36 cellular contexts compared by ENCODE assay signal in the genomic region with DNA sequence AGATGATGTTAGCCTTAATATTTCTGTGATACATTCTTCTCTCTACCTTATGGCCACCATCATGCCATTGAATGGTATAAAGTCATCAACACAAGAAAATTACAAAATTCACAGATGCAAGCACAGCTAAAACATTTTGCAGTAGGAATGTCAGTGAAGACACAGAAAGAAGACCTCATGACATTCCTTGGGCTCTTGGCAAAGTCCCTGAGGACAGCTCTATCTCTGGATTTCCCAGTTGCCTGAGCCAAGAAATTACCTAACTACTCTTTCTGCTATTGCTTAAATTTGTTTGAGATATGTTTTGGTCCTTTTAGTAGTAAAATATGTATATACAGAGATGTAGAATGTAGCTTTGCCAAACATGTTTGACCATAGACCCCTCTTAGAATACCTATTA.
"Had no signal": no experiment of that assay in that cellular context is flagged by ENCODE, and none has a peak within 500 bp of the region (broad histone marks: within the 10 kb centered on the region; RNA-seq: fewer than 3 reads in every experiment).

No MANE protein-coding gene starts in this region.

- H3K9me3 Mint-ChIP-seq: activated B cell treated with CpG ODN at 0.5 μM for 24 hours; activated CD8-positive, alpha-beta T cell treated with anti-CD3 and anti-CD28 coated beads for 36 hours; activated naive CD8-positive, alpha-beta T cell treated with anti-CD3 and anti-CD28 coated beads, Interleukin-2, amount 50 U/mL, for 24 hours; activated T-cell treated with anti-CD3 and anti-CD28 coated beads, Interleukin-2, amount 50 U/mL, for 4 hours; activated T-helper 17 cell treated with anti-CD3 and anti-CD28 coated beads, Interleukin-2, amount 50 U/mL, for 72 hours; brain; dendritic cell treated with granulocyte-macrophage colony-stimulating factor and Interleukin-4, amounts not matched to agents 40 ng/mL and 50 ng/mL, for 4 days; endodermal cell had no signal

- DNase-seq: activated B cell treated with CpG ODN at 0.5 μM for 24 hours; activated CD4-positive, alpha-beta T cell treated with anti-CD3 and anti-CD28 coated beads for 48 hours; activated CD4-positive, alpha-beta T cell treated with anti-CD3 and anti-CD28 coated beads, Interleukin-2, amount 50 U/mL, for 1 hour; activated CD4-positive, alpha-beta T cell treated with anti-CD3 and anti-CD28 coated beads, Interleukin-2, amount 50 U/mL, for 48 hours; activated CD8-positive, alpha-beta memory T cell treated with anti-CD3 and anti-CD28 coated beads for 24 hours; activated CD8-positive, alpha-beta T cell treated with anti-CD3 and anti-CD28 coated beads for 36 hours; activated effector memory CD4-positive, alpha-beta T cell treated with Interleukin-2 at 50 U/mL for 16 hours; activated gamma-delta T cell treated with Interleukin-2 at 50 U/mL for 16 hours; activated naive CD4-positive, alpha-beta T cell treated with anti-CD3 and anti-CD28 coated beads, Interleukin-2, amount 50 U/mL, for 16 hours; activated naive CD4-positive, alpha-beta T cell treated with Interleukin-2 at 50 U/mL for 16 hours; activated naive CD8-positive, alpha-beta T cell treated with anti-CD3 and anti-CD28 coated beads, Interleukin-2, amount 50 U/mL, for 24 hours; activated T-cell treated with anti-CD3 and anti-CD28 coated beads, Interleukin-2, amount 50 U/mL, for 4 hours; central memory CD4-positive, alpha-beta T cell; cerebellar nuclear complex; dorsolateral prefrontal cortex; effector memory CD4-positive, alpha-beta T cell; endodermal cell; foreskin melanocyte; heart right ventricle; T-helper 1 cell; T-helper 17 cell; T1000; WERI-Rb-1 had no signal

- H3K4me3 Mint-ChIP-seq: activated B cell treated with CpG ODN at 0.5 μM for 24 hours; activated CD8-positive, alpha-beta T cell treated with anti-CD3 and anti-CD28 coated beads for 36 hours; activated naive CD8-positive, alpha-beta T cell; activated naive CD8-positive, alpha-beta T cell treated with anti-CD3 and anti-CD28 coated beads, Interleukin-2, amount 50 U/mL, for 24 hours; activated T-cell treated with anti-CD3 and anti-CD28 coated beads, Interleukin-2, amount 50 U/mL, for 4 hours; activated T-helper 17 cell treated with anti-CD3 and anti-CD28 coated beads, Interleukin-2, amount 50 U/mL, for 72 hours; brain; dendritic cell treated with granulocyte-macrophage colony-stimulating factor and Interleukin-4, amounts not matched to agents 40 ng/mL and 50 ng/mL, for 4 days; endodermal cell; T-helper 17 cell; T-helper 2 cell treated with Interferon-gamma antibody and Interleukin-4, amounts not matched to agents 5 μg/mL and 100 μg/mL, for 36 hours had no signal

- H3K4me3 ChIP-seq: adrenal gland, ascending aorta, breast epithelium, cardiac muscle cell, coronary artery, dorsolateral prefrontal cortex, gastroesophageal sphincter, heart right ventricle had no signal

- H3K27me3 Mint-ChIP-seq: activated CD8-positive, alpha-beta T cell treated with anti-CD3 and anti-CD28 coated beads for 36 hours; brain; dendritic cell treated with granulocyte-macrophage colony-stimulating factor and Interleukin-4, amounts not matched to agents 40 ng/mL and 50 ng/mL, for 4 days had no signal

- H3K27ac Mint-ChIP-seq: activated B cell treated with CpG ODN at 0.5 μM for 24 hours; activated CD8-positive, alpha-beta T cell treated with anti-CD3 and anti-CD28 coated beads for 36 hours; activated naive CD8-positive, alpha-beta T cell; activated naive CD8-positive, alpha-beta T cell treated with anti-CD3 and anti-CD28 coated beads, Interleukin-2, amount 50 U/mL, for 24 hours; activated T-helper 17 cell treated with anti-CD3 and anti-CD28 coated beads, Interleukin-2, amount 50 U/mL, for 72 hours; brain; dendritic cell treated with granulocyte-macrophage colony-stimulating factor and Interleukin-4, amounts not matched to agents 40 ng/mL and 50 ng/mL, for 4 days; endodermal cell; T-helper 17 cell; T-helper 2 cell treated with Interferon-gamma antibody and Interleukin-4, amounts not matched to agents 5 μg/mL and 100 μg/mL, for 36 hours had no signal

- H3K36me3 Mint-ChIP-seq: activated naive CD8-positive, alpha-beta T cell; brain had no signal

- H3K4me1 Mint-ChIP-seq: activated B cell treated with CpG ODN at 0.5 μM for 24 hours, endodermal cell had no signal

- ATAC-seq: activated CD4-positive, CD25-positive, alpha-beta regulatory T cell treated with anti-CD3 and anti-CD28 coated beads, Interleukin-2, amount 50 U/mL, for 24 hours; activated CD8-positive, alpha-beta T cell treated with anti-CD3 and anti-CD28 coated beads for 36 hours; activated naive CD8-positive, alpha-beta T cell treated with anti-CD3 and anti-CD28 coated beads, Interleukin-2, amount 50 U/mL, for 24 hours; activated T-cell treated with anti-CD3 and anti-CD28 coated beads, Interleukin-2, amount 50 U/mL, for 4 hours; activated T-helper 17 cell treated with anti-CD3 and anti-CD28 coated beads, Interleukin-2, amount 50 U/mL, for 72 hours; esophagus mucosa; gastroesophageal sphincter; heart right ventricle; T-helper 17 cell had no signal
